ENCODE assay signal across 1 cellular context in genomic region chr4:73413294-73413755, GRCh38.
TF ChIP-seq lines count a peak whose summit lies in the region.

No MANE protein-coding gene starts in this region.

TF ChIP-seq in HepG2, 621 proteins besides CTCF, POLR2A, EP300 and RAD21 (continued from another document and continues in another):
- TF ChIP-seq ONECUT2 (CRISPR knock-in tag; IDR thresholded peaks at IDR 0.05) (no peak), ISX (CRISPR knock-in tag; conservative IDR thresholded peaks at IDR 0.05) (peak; percentile 63; the same call in 1 of the 2 replicates), HCFC1 (IDR thresholded peaks at IDR 0.05; ENCODE audit: low read depth, low read length) (no peak), NCOR1 (IDR thresholded peaks at IDR 0.05; ENCODE audit: borderline replicate concordance, low read length) (no peak), ZNF766 (CRISPR knock-in tag; IDR thresholded peaks at IDR 0.05; ENCODE audit: borderline replicate concordance) (0 out of 2 replicates have a peak, but pooled peaks have one; percentile 22), AKNA (CRISPR knock-in tag; IDR thresholded peaks at IDR 0.05; ENCODE audit: borderline replicate concordance) (0 out of 2 replicates have a peak, but pooled peaks have one; percentile 56), HMGXB3 (CRISPR knock-in tag; IDR thresholded peaks at IDR 0.05; ENCODE audit: borderline replicate concordance) (no peak; the same call in 1 of the 2 replicates), POLR2AphosphoS5 (IDR thresholded peaks at IDR 0.05; ENCODE audit: low read depth, low read length) (peak; percentile 83), ZNF256 (CRISPR knock-in tag; conservative IDR thresholded peaks at IDR 0.05) (peak; percentile 63; the same call in 1 of the 2 replicates), ZSCAN30 (CRISPR knock-in tag; IDR thresholded peaks at IDR 0.05) (no peak), ZNF292 (CRISPR knock-in tag; IDR thresholded peaks at IDR 0.05; ENCODE audit: borderline replicate concordance, low read depth) (no peak), RBFOX2 (IDR thresholded peaks at IDR 0.05; ENCODE audit: low read depth, low read length) (peak; percentile 71), NFKBIZ (CRISPR knock-in tag; IDR thresholded peaks at IDR 0.05) (no peak), SRF (IDR thresholded peaks at IDR 0.05; ENCODE audit: low read depth, low read length) (no peak), ZNF317 (CRISPR knock-in tag; IDR thresholded peaks at IDR 0.05) (no peak), ZNF484 (CRISPR knock-in tag; IDR thresholded peaks at IDR 0.05; ENCODE audit: borderline replicate concordance, low read depth) (no peak), KMT2A (CRISPR knock-in tag; IDR thresholded peaks at IDR 0.05) (no peak), ZNF639 (CRISPR knock-in tag; conservative IDR thresholded peaks at IDR 0.05) (no peak), XRCC5 (optimal IDR thresholded peaks at IDR 0.05; ENCODE audit: low read length) (no peak), ELF1 (CRISPR knock-in tag; IDR thresholded peaks at IDR 0.05) (no peak), ZNF83 (CRISPR knock-in tag; IDR thresholded peaks at IDR 0.05; ENCODE audit: borderline replicate concordance) (no peak), PAF1 (CRISPR knock-in tag; IDR thresholded peaks at IDR 0.05) (peak; percentile 97), POLR2G (IDR thresholded peaks at IDR 0.05; ENCODE audit: low read depth, low read length) (0 out of 2 replicates have a peak, but pooled peaks have one; percentile 49), SP140L (CRISPR knock-in tag; IDR thresholded peaks at IDR 0.05; ENCODE audit: borderline replicate concordance) (0 out of 2 replicates have a peak, but pooled peaks have one; percentile 53), NFIC (IDR thresholded peaks at IDR 0.05; ENCODE audit: low read length) (no peak; the same call in 1 of the 2 replicates), ZNF546 (CRISPR knock-in tag; conservative IDR thresholded peaks at IDR 0.05) (no peak), SNAPC2 (CRISPR knock-in tag; IDR thresholded peaks at IDR 0.05) (no peak), ELK4 (CRISPR knock-in tag; IDR thresholded peaks at IDR 0.05; ENCODE audit: borderline replicate concordance) (no peak), CBX2 (IDR thresholded peaks at IDR 0.05; ENCODE audit: low read depth, low read length) (no peak), CBX2 (CRISPR knock-in tag; IDR thresholded peaks at IDR 0.05; ENCODE audit: low read depth) (no peak), ZNF562 (CRISPR knock-in tag; IDR thresholded peaks at IDR 0.05; ENCODE audit: borderline replicate concordance) (no peak), ZNF782 (CRISPR knock-in tag; IDR thresholded peaks at IDR 0.05; ENCODE audit: borderline replicate concordance) (no peak)
- TF ChIP-seq, protein P1, sequence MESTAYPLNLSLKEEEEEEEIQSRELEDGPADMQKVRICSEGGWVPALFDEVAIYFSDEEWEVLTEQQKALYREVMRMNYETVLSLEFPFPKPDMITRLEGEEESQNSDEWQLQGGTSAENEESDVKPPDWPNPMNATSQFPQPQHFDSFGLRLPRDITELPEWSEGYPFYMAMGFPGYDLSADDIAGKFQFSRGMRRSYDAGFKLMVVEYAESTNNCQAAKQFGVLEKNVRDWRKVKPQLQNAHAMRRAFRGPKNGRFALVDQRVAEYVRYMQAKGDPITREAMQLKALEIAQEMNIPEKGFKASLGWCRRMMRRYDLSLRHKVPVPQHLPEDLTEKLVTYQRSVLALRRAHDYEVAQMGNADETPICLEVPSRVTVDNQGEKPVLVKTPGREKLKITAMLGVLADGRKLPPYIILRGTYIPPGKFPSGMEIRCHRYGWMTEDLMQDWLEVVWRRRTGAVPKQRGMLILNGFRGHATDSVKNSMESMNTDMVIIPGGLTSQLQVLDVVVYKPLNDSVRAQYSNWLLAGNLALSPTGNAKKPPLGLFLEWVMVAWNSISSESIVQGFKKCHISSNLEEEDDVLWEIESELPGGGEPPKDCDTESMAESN (CRISPR knock-in tag; conservative IDR thresholded peaks at IDR 0.05), result no peak
- TF ChIP-seq, protein P2, sequence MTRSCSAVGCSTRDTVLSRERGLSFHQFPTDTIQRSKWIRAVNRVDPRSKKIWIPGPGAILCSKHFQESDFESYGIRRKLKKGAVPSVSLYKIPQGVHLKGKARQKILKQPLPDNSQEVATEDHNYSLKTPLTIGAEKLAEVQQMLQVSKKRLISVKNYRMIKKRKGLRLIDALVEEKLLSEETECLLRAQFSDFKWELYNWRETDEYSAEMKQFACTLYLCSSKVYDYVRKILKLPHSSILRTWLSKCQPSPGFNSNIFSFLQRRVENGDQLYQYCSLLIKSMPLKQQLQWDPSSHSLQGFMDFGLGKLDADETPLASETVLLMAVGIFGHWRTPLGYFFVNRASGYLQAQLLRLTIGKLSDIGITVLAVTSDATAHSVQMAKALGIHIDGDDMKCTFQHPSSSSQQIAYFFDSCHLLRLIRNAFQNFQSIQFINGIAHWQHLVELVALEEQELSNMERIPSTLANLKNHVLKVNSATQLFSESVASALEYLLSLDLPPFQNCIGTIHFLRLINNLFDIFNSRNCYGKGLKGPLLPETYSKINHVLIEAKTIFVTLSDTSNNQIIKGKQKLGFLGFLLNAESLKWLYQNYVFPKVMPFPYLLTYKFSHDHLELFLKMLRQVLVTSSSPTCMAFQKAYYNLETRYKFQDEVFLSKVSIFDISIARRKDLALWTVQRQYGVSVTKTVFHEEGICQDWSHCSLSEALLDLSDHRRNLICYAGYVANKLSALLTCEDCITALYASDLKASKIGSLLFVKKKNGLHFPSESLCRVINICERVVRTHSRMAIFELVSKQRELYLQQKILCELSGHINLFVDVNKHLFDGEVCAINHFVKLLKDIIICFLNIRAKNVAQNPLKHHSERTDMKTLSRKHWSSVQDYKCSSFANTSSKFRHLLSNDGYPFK (CRISPR knock-in tag; IDR thresholded peaks at IDR 0.05; ENCODE audit: borderline replicate concordance), result no peak
- TF ChIP-seq, protein P3, sequence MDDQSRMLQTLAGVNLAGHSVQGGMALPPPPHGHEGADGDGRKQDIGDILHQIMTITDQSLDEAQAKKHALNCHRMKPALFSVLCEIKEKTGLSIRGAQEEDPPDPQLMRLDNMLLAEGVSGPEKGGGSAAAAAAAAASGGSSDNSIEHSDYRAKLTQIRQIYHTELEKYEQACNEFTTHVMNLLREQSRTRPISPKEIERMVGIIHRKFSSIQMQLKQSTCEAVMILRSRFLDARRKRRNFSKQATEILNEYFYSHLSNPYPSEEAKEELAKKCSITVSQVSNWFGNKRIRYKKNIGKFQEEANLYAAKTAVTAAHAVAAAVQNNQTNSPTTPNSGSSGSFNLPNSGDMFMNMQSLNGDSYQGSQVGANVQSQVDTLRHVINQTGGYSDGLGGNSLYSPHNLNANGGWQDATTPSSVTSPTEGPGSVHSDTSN (CRISPR knock-in tag; IDR thresholded peaks at IDR 0.05; ENCODE audit: borderline replicate concordance), result no peak
- TF ChIP-seq, protein P4, sequence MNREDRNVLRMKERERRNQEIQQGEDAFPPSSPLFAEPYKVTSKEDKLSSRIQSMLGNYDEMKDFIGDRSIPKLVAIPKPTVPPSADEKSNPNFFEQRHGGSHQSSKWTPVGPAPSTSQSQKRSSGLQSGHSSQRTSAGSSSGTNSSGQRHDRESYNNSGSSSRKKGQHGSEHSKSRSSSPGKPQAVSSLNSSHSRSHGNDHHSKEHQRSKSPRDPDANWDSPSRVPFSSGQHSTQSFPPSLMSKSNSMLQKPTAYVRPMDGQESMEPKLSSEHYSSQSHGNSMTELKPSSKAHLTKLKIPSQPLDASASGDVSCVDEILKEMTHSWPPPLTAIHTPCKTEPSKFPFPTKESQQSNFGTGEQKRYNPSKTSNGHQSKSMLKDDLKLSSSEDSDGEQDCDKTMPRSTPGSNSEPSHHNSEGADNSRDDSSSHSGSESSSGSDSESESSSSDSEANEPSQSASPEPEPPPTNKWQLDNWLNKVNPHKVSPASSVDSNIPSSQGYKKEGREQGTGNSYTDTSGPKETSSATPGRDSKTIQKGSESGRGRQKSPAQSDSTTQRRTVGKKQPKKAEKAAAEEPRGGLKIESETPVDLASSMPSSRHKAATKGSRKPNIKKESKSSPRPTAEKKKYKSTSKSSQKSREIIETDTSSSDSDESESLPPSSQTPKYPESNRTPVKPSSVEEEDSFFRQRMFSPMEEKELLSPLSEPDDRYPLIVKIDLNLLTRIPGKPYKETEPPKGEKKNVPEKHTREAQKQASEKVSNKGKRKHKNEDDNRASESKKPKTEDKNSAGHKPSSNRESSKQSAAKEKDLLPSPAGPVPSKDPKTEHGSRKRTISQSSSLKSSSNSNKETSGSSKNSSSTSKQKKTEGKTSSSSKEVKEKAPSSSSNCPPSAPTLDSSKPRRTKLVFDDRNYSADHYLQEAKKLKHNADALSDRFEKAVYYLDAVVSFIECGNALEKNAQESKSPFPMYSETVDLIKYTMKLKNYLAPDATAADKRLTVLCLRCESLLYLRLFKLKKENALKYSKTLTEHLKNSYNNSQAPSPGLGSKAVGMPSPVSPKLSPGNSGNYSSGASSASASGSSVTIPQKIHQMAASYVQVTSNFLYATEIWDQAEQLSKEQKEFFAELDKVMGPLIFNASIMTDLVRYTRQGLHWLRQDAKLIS (CRISPR knock-in tag; IDR thresholded peaks at IDR 0.05), result peak; percentile 91
